8 cellular contexts compared by ENCODE assay signal in genomic region chr9:127968717-127969383, GRCh38. TPM values are rescaled to one million over a fixed set of nuclear protein-coding genes. Genes with fewer than 3 reads are reported as not detected.
A peak's percentile ranks its signal among the peaks of the same experiment; 100 is the strongest.
DNase-seq lines count a peak whose midpoint lies in the region; ATAC-seq and TF ChIP-seq lines count a peak whose summit lies in the region.

No MANE protein-coding gene starts in this region.

- no peak overlapping the region for H3K4me3 ChIP-seq in HEK293 (ENCODE audit: low read depth, low read length)
- no peak overlapping the region for H3K4me3 ChIP-seq in adipocyte (ENCODE audit: low read length)
- no peak overlapping the region for H3K4me3 ChIP-seq in smooth muscle cell

- H4K20me1 ChIP-seq in smooth muscle cell (ENCODE audit: low read depth), result peaks cover 36% of the 10 kb centered on the region

- H3K4me2 ChIP-seq in smooth muscle cell, result peak overlapping the region; percentile 67

- peaks cover 23% of the 10 kb centered on the region for H3F3A ChIP-seq in smooth muscle cell (ENCODE audit: low read depth)

- H3K27ac ChIP-seq in HEK293 (ENCODE audit: extremely low read depth, low read depth, low read length) (no peak overlapping the region), smooth muscle cell (ENCODE audit: low read depth) (peak overlapping the region; percentile 98)

- H3K36me3 ChIP-seq in HEK293 (ENCODE audit: control insufficient read depth in 2 of 2, insufficient read depth in 1 of 2, low read length in 2 of 2) (no peaks in the 10 kb centered on the region), adipocyte (ENCODE audit: control insufficient read depth, insufficient read depth, low read length, severe bottlenecking) (no peaks in the 10 kb centered on the region), smooth muscle cell (ENCODE audit: low read depth) (no peaks in the 10 kb centered on the region)

- H3K9me3 ChIP-seq in HEK293 (ENCODE audit: control insufficient read depth, insufficient read depth, low read depth, low read length), result no peaks in the 10 kb centered on the region
- no peaks in the 10 kb centered on the region for H3K9me3 ChIP-seq in adipocyte (ENCODE audit: control insufficient read depth, low read length)
- no peaks in the 10 kb centered on the region for H3K9me3 ChIP-seq in smooth muscle cell (replicated peaks; ENCODE audit: low read depth)

- POLR2A ChIA-PET in HEK293 (lab: Yijun Ruan, JAX), result no interaction called here

- H3K79me2 ChIP-seq in smooth muscle cell (ENCODE audit: low read depth), result peaks cover 73% of the 10 kb centered on the region

- H3K4me1 ChIP-seq in HEK293 (ENCODE audit: control insufficient read depth, insufficient read depth, low read length), result peaks cover 22% of the 10 kb centered on the region
- H3K4me1 ChIP-seq in adipocyte (ENCODE audit: control insufficient read depth, insufficient read depth, low read length), result peaks cover 67% of the 10 kb centered on the region
- peaks cover 19% of the 10 kb centered on the region for H3K4me1 ChIP-seq in smooth muscle cell (ENCODE audit: low read depth)

- 42% methylated on average over 10 of the region's 10 CpGs for WGBS in smooth muscle cell (ENCODE audit: low lambda C conversion rate)

- CTCF ChIA-PET in HEK293 (lab: Yijun Ruan, JAX), result interaction anchor here (0.6 to 1.7 kb wide), 5 partner anchors 13 to 55 kb away, joined by 3 to 8 read pairs (median 3); no protein-coding TSS in a partner anchor

- TF ChIP-seq CTCF in HEK293 (tag by site-specific recombination; IDR thresholded peaks at IDR 0.05) (no peak), smooth muscle cell (IDR thresholded peaks at IDR 0.05; ENCODE audit: borderline replicate concordance, insufficient read depth, poor library complexity, severe bottlenecking) (no peak)

- H3K27me3 ChIP-seq in adipocyte (replicated peaks; ENCODE audit: control insufficient read depth, insufficient read depth, low read length) (no peaks in the 10 kb centered on the region), smooth muscle cell (ENCODE audit: low read depth) (no peaks in the 10 kb centered on the region)

- ATAC-seq in left ventricle myocardium superior, result peak; percentile 37

- H3K9ac ChIP-seq in adipocyte (ENCODE audit: low read length), result peak overlapping the region; percentile 53
- H3K9ac ChIP-seq in smooth muscle cell (ENCODE audit: low read depth), result peak overlapping the region; percentile 77

- DNase-seq in A172 (ENCODE audit: low spot score) (peak; percentile 93), adipocyte (ENCODE audit: low read depth) (peak; percentile 85), left ventricle myocardium superior (peak; percentile 88), smooth muscle cell (lab: John Stamatoyannopoulos, UW; ENCODE audit: unreplicated experiment) (no peak), RPMI8226 (no peak), NK-92 (lab: John Stamatoyannopoulos, UW; ENCODE audit: unreplicated experiment) (no peak)
- DNase-seq in stimulated activated CD4-positive, alpha-beta T cell treated with anti-CD3 and anti-CD28 coated beads, Interleukin-4, amount 100 ng/mL, for 24 hours, result no peak

- H2AFZ ChIP-seq in smooth muscle cell (ENCODE audit: low read depth), result no peak overlapping the region

- intact Hi-C loops in left ventricle myocardium superior (cut with micrococcal nuclease), result no loop called here

TF ChIP-seq in HEK293, 187 proteins besides CTCF, POLR2A, EP300 and RAD21:
- no peak for TF ChIP-seq ZNF529 (tag by site-specific recombination; IDR thresholded peaks at IDR 0.05; ENCODE audit: insufficient replicate concordance)
- 0 out of 2 replicates have a peak, but pooled peaks have one; percentile 31 for TF ChIP-seq ZBTB17 (tag by site-specific recombination; IDR thresholded peaks at IDR 0.05)
- no peak for TF ChIP-seq OSR2 (tag by site-specific recombination; IDR thresholded peaks at IDR 0.05)
- TF ChIP-seq KLF17 (tag by site-specific recombination; IDR thresholded peaks at IDR 0.05), result 0 out of 2 replicates have a peak, but pooled peaks have one; percentile 31
- TF ChIP-seq ZBTB48 (tag by site-specific recombination; IDR thresholded peaks at IDR 0.05), result no peak
- no peak for TF ChIP-seq SP3 (tag by site-specific recombination; IDR thresholded peaks at IDR 0.05)

RNA-seq across cellular contexts. Expression of gene EEIG1, which starts 11.9 kb away (rescaled TPM):
- 21.4 and 23.6 TPM in 2 replicates for total RNA-seq in A172 (2014; rRNA removed; shearing (Covaris generic))
- total RNA-seq in left ventricle myocardium superior, result 21.6 TPM
- total RNA-seq in smooth muscle cell, result 9.2 and 21.2 TPM in 2 replicates
- 18.1 and 19.4 TPM in 2 replicates for polyA plus RNA-seq in smooth muscle cell

RNA-seq across cellular contexts. Expression of gene DPM2, which starts 31.2 kb away (rescaled TPM):
- total RNA-seq in A172 (2014; rRNA removed; shearing (Covaris generic)), result 49.7 and 50.5 TPM in 2 replicates
- 11.1 TPM for total RNA-seq in left ventricle myocardium superior
- 23.6 and 26.0 TPM in 2 replicates for total RNA-seq in smooth muscle cell
- polyA plus RNA-seq in smooth muscle cell, result 68.5 and 72.8 TPM in 2 replicates

RNA-seq across cellular contexts. Expression of gene PIP5KL1, which starts 38.3 kb away (rescaled TPM):
- 1.6 and 3.4 TPM in 2 replicates for total RNA-seq in A172 (2014; rRNA removed; shearing (Covaris generic))
- total RNA-seq in left ventricle myocardium superior (not detected), smooth muscle cell (1.1 and 9.2 TPM in 2 replicates)
- 2.7 and 9.7 TPM in 2 replicates for polyA plus RNA-seq in smooth muscle cell

RNA-seq across cellular contexts. Expression of gene ST6GALNAC4, which starts 52.0 kb away (rescaled TPM):
- 32.7 and 38.3 TPM in 2 replicates for total RNA-seq in A172 (2014; rRNA removed; shearing (Covaris generic))
- total RNA-seq in left ventricle myocardium superior, result 28.5 TPM
- total RNA-seq in smooth muscle cell, result 5.3 and 22.5 TPM in 2 replicates
- polyA plus RNA-seq in smooth muscle cell, result 12.1 and 13.6 TPM in 2 replicates

Comparison
In these comparisons a context has a peak if more than half of its experiments do, and no peak if none do; other contexts are left out.
1. DNase-seq: peak in A172 (single experiment), adipocyte (single experiment) and left ventricle myocardium superior (single experiment); none in smooth muscle cell (single experiment), RPMI8226 (single experiment), NK-92 (single experiment) and stimulated activated CD4-positive, alpha-beta T cell treated with anti-CD3 and anti-CD28 coated beads, Interleukin-4, amount 100 ng/mL, for 24 hours (single experiment).